9 cellular contexts compared by ENCODE assay signal in the genomic region with DNA sequence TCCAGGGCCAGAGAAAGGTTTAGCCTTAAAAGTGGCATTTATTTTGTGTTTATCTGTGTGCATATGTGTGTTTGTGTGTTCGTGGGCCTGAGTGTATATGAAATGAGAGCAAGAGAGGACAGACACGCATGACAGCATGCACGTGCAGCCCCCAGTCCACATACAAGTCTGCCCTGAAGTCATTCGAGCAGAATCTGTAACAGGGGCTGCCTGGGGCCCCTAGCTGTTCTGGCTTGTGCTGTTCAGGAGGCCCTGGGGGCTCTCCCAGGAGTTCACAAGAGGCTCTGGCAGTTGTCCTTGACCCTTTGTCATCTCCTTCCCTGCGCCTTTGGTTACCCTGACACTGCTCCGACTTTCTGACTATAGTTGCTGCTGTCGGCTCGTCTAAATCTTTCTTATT. TPM values are rescaled to one million over a fixed set of nuclear protein-coding genes. Genes with fewer than 3 reads are reported as not detected.
DNase-seq lines count a peak whose midpoint lies in the region; ATAC-seq and TF ChIP-seq lines count a peak whose summit lies in the region.
"Had no signal": no experiment of that assay in that cellular context is flagged by ENCODE, and none has a peak within 500 bp of the region (broad histone marks: within the 10 kb centered on the region; RNA-seq: fewer than 3 reads in every experiment).

No MANE protein-coding gene starts in this region.

- no peaks in the 10 kb centered on the region for H3K27me3 Mint-ChIP-seq in stimulated activated naive CD8-positive, alpha-beta T cell treated with anti-CD3 and anti-CD28 coated beads, Interleukin-15, Interleukin-2, amounts not matched to agents 100 ng/mL and 50 ng/mL, for 24 hours
- peaks cover 2% of the 10 kb centered on the region for H3K27me3 Mint-ChIP-seq in endothelial cell (ENCODE audit: unreplicated experiment)
- no peaks in the 10 kb centered on the region for H3K27me3 Mint-ChIP-seq in neural crest cell (ENCODE audit: low read depth)
- H3K27me3 Mint-ChIP-seq in activated T-helper 1 cell treated with anti-CD3 and anti-CD28 coated beads, Interleukin-12 subunit alpha, Interleukin-12 subunit beta, Interleukin-2, Interleukin-4 antibody, amounts not matched to agents 30 ng/mL and 10 ng/mL and 1 ng/mL, durations not matched to agents 14 hours and 24 hours and 36 hours (ENCODE audit: insufficient read depth) = no peaks in the 10 kb centered on the region

- no peak overlapping the region for H3K27ac Mint-ChIP-seq in stimulated activated naive CD8-positive, alpha-beta T cell treated with anti-CD3 and anti-CD28 coated beads, Interleukin-15, Interleukin-2, amounts not matched to agents 100 ng/mL and 50 ng/mL, for 24 hours
- peak overlapping the region; percentile 83 for H3K27ac Mint-ChIP-seq in endothelial cell (ENCODE audit: unreplicated experiment)
- H3K27ac Mint-ChIP-seq in neural crest cell (ENCODE audit: unreplicated experiment) = peak overlapping the region; percentile 79
- H3K27ac Mint-ChIP-seq in activated T-helper 1 cell treated with anti-CD3 and anti-CD28 coated beads, Interleukin-12 subunit alpha, Interleukin-12 subunit beta, Interleukin-2, Interleukin-4 antibody, amounts not matched to agents 30 ng/mL and 10 ng/mL and 1 ng/mL, durations not matched to agents 14 hours and 24 hours and 36 hours = no peak overlapping the region
- H3K27ac Mint-ChIP-seq: activated naive CD4-positive, alpha-beta T cell treated with anti-CD3 and anti-CD28 coated beads, Interleukin-2, amount 50 U/mL, for 72 hours had no signal

- H3K36me3 ChIP-seq in aorta (ENCODE audit: control insufficient read depth in 1 of 2, insufficient read depth in 2 of 2, low read length in 1 of 2) = no peaks in the 10 kb centered on the region

- TF ChIP-seq CTCF in endothelial cell (IDR thresholded peaks at IDR 0.05; ENCODE audit: unreplicated experiment) (no peak), neural crest cell (conservative IDR thresholded peaks at IDR 0.05) (no peak)

- no peaks in the 10 kb centered on the region for H3K9me3 ChIP-seq in aorta (ENCODE audit: control insufficient read depth, low read length)

- H3K36me3 Mint-ChIP-seq in stimulated activated naive CD8-positive, alpha-beta T cell treated with anti-CD3 and anti-CD28 coated beads, Interleukin-15, Interleukin-2, amounts not matched to agents 100 ng/mL and 50 ng/mL, for 24 hours (ENCODE audit: low read depth) = peaks cover 3% of the 10 kb centered on the region
- H3K36me3 Mint-ChIP-seq in endothelial cell (ENCODE audit: low read depth, unreplicated experiment) = no peaks in the 10 kb centered on the region
- H3K36me3 Mint-ChIP-seq in neural crest cell (ENCODE audit: low read depth) = peaks cover 8% of the 10 kb centered on the region
- H3K36me3 Mint-ChIP-seq in activated T-helper 1 cell treated with anti-CD3 and anti-CD28 coated beads, Interleukin-12 subunit alpha, Interleukin-12 subunit beta, Interleukin-2, Interleukin-4 antibody, amounts not matched to agents 30 ng/mL and 10 ng/mL and 1 ng/mL, durations not matched to agents 14 hours and 24 hours and 36 hours (ENCODE audit: low read depth) = peaks cover 2% of the 10 kb centered on the region

- no peak for DNase-seq in stimulated activated naive CD8-positive, alpha-beta T cell treated with anti-CD3 and anti-CD28 coated beads, Interleukin-15, Interleukin-2, amounts not matched to agents 100 U/mL and 50 U/mL, for 24 hours
- no peak for DNase-seq in endothelial cell (ENCODE audit: low spot score)
- DNase-seq in neural crest cell (ENCODE audit: low read depth, low spot score) = no peak
- DNase-seq in aorta = no peak
- DNase-seq in DMS 273 treated with DMSO at 0.1 percent for 48 hours (lab: John Stamatoyannopoulos, UW) = no peak
- no peak for DNase-seq in NCI-H446 treated with DMSO at 0.1 percent for 48 hours (lab: John Stamatoyannopoulos, UW)
- no peak for DNase-seq in activated T-helper 1 cell treated with anti-CD3 and anti-CD28 coated beads, Interleukin-12 subunit alpha, Interleukin-12 subunit beta, Interleukin-2, Interleukin-4 antibody, amounts not matched to agents 30 ng/mL and 10 ng/mL and 1 ng/mL, durations not matched to agents 14 hours and 24 hours and 36 hours (ENCODE audit: low spot score)

- H3K4me1 Mint-ChIP-seq in stimulated activated naive CD8-positive, alpha-beta T cell treated with anti-CD3 and anti-CD28 coated beads, Interleukin-15, Interleukin-2, amounts not matched to agents 100 ng/mL and 50 ng/mL, for 24 hours (ENCODE audit: low read depth) = peaks cover 59% of the 10 kb centered on the region
- peaks cover 17% of the 10 kb centered on the region for H3K4me1 Mint-ChIP-seq in endothelial cell (ENCODE audit: unreplicated experiment)
- H3K4me1 Mint-ChIP-seq in neural crest cell = peaks cover 56% of the 10 kb centered on the region
- H3K4me1 Mint-ChIP-seq in activated T-helper 1 cell treated with anti-CD3 and anti-CD28 coated beads, Interleukin-12 subunit alpha, Interleukin-12 subunit beta, Interleukin-2, Interleukin-4 antibody, amounts not matched to agents 30 ng/mL and 10 ng/mL and 1 ng/mL, durations not matched to agents 14 hours and 24 hours and 36 hours (ENCODE audit: low read depth) = peaks cover 24% of the 10 kb centered on the region

- 18 to 21% methylated on average over 8 of the region's 8 CpGs for WGBS in aorta, 2 donors

- ATAC-seq in stimulated activated naive CD8-positive, alpha-beta T cell treated with anti-CD3 and anti-CD28 coated beads, Interleukin-15, Interleukin-2, amounts not matched to agents 100 U/mL and 50 U/mL, for 24 hours = no peak
- no peak for ATAC-seq in aorta (ENCODE audit: low FRiP score)
- ATAC-seq: activated naive CD4-positive, alpha-beta T cell treated with anti-CD3 and anti-CD28 coated beads, Interleukin-2, amount 50 U/mL, for 72 hours had no signal

- H3K4me3 ChIP-seq in aorta (ENCODE audit: low read length in 2 of 2) = no peak overlapping the region

- peak overlapping the region; percentile 63 to 100 for H3K27ac ChIP-seq in aorta (ENCODE audit: low read depth in 1 of 2, low read length in 2 of 2)

- H3K9me3 Mint-ChIP-seq in stimulated activated naive CD8-positive, alpha-beta T cell treated with anti-CD3 and anti-CD28 coated beads, Interleukin-15, Interleukin-2, amounts not matched to agents 100 ng/mL and 50 ng/mL, for 24 hours = no peaks in the 10 kb centered on the region
- no peaks in the 10 kb centered on the region for H3K9me3 Mint-ChIP-seq in endothelial cell (ENCODE audit: unreplicated experiment)
- peaks cover 6% of the 10 kb centered on the region for H3K9me3 Mint-ChIP-seq in neural crest cell
- peaks cover 9% of the 10 kb centered on the region for H3K9me3 Mint-ChIP-seq in activated T-helper 1 cell treated with anti-CD3 and anti-CD28 coated beads, Interleukin-12 subunit alpha, Interleukin-12 subunit beta, Interleukin-2, Interleukin-4 antibody, amounts not matched to agents 30 ng/mL and 10 ng/mL and 1 ng/mL, durations not matched to agents 14 hours and 24 hours and 36 hours

- H3K27me3 ChIP-seq in aorta (ENCODE audit: control insufficient read depth in 1 of 2, insufficient read depth in 2 of 2, low read length in 1 of 2) = no peaks in the 10 kb centered on the region

- intact Hi-C loops in aorta (cut with DNase I) = loop anchor here in 1 of 2 donors (2.0 to 5.0 kb wide), 2 partner anchors 46 to 58 kb away; no protein-coding TSS in a partner anchor
- intact Hi-C loops in activated T-helper 1 cell treated with anti-CD3 and anti-CD28 coated beads, Interleukin-12 subunit alpha, Interleukin-12 subunit beta, Interleukin-2, Interleukin-4 antibody, amounts not matched to agents 30 ng/mL and 10 ng/mL and 1 ng/mL, durations not matched to agents 14 hours and 24 hours and 36 hours (cut with micrococcal nuclease) = no loop called here

- H3K4me3 Mint-ChIP-seq in stimulated activated naive CD8-positive, alpha-beta T cell treated with anti-CD3 and anti-CD28 coated beads, Interleukin-15, Interleukin-2, amounts not matched to agents 100 ng/mL and 50 ng/mL, for 24 hours = peak overlapping the region; percentile 1
- H3K4me3 Mint-ChIP-seq in endothelial cell (ENCODE audit: unreplicated experiment) (no peak overlapping the region), neural crest cell (peak overlapping the region; percentile 11)
- H3K4me3 Mint-ChIP-seq in activated T-helper 1 cell treated with anti-CD3 and anti-CD28 coated beads, Interleukin-12 subunit alpha, Interleukin-12 subunit beta, Interleukin-2, Interleukin-4 antibody, amounts not matched to agents 30 ng/mL and 10 ng/mL and 1 ng/mL, durations not matched to agents 14 hours and 24 hours and 36 hours = no peak overlapping the region

- H3K4me1 ChIP-seq in aorta (ENCODE audit: control insufficient read depth in 1 of 2, insufficient read depth in 2 of 2, low read length in 2 of 2) = peaks cover 2 to 5% of the 10 kb centered on the region in 2 donors

RNA-seq across cellular contexts. Expression of gene TRAK1, which starts 18.2 kb away (rescaled TPM):
- total RNA-seq in endothelial cell (ENCODE audit: unreplicated experiment) = 48.2 TPM
- 41.0 and 42.6 TPM in 2 replicates for total RNA-seq in neural crest cell
- 10 to 100 TPM; 33.5 to 37.7 TPM for total RNA-seq in aorta
- polyA plus RNA-seq in aorta = 10 to 100 TPM; 15.7 to 16.3 TPM
- 32.6 and 33.8 TPM in 2 replicates for total RNA-seq in activated T-helper 1 cell treated with anti-CD3 and anti-CD28 coated beads, Interleukin-12 subunit alpha, Interleukin-12 subunit beta, Interleukin-2, Interleukin-4 antibody, amounts not matched to agents 30 ng/mL and 10 ng/mL and 1 ng/mL, durations not matched to agents 14 hours and 24 hours and 36 hours

Comparison
In these comparisons a context has a peak if more than half of its experiments do, and no peak if none do; other contexts are left out.
1. H3K27ac Mint-ChIP-seq: peak in endothelial cell (single experiment) and neural crest cell (single experiment); none in stimulated activated naive CD8-positive, alpha-beta T cell treated with anti-CD3 and anti-CD28 coated beads, Interleukin-15, Interleukin-2, amounts not matched to agents 100 ng/mL and 50 ng/mL, for 24 hours (single experiment) and activated T-helper 1 cell treated with anti-CD3 and anti-CD28 coated beads, Interleukin-12 subunit alpha, Interleukin-12 subunit beta, Interleukin-2, Interleukin-4 antibody, amounts not matched to agents 30 ng/mL and 10 ng/mL and 1 ng/mL, durations not matched to agents 14 hours and 24 hours and 36 hours (single experiment).
2. H3K4me3 Mint-ChIP-seq: peak in stimulated activated naive CD8-positive, alpha-beta T cell treated with anti-CD3 and anti-CD28 coated beads, Interleukin-15, Interleukin-2, amounts not matched to agents 100 ng/mL and 50 ng/mL, for 24 hours (single experiment) and neural crest cell (single experiment); none in endothelial cell (single experiment) and activated T-helper 1 cell treated with anti-CD3 and anti-CD28 coated beads, Interleukin-12 subunit alpha, Interleukin-12 subunit beta, Interleukin-2, Interleukin-4 antibody, amounts not matched to agents 30 ng/mL and 10 ng/mL and 1 ng/mL, durations not matched to agents 14 hours and 24 hours and 36 hours (single experiment).